Comparison of ENCODE assay signal across 18 cellular contexts in genomic region chr6:131960371-131961133, GRCh38. TPM values are rescaled to one million over a fixed set of nuclear protein-coding genes. Genes with fewer than 3 reads are reported as not detected.
A peak's percentile ranks its signal among the peaks of the same experiment; 100 is the strongest.
DNase-seq lines count a peak whose midpoint lies in the region; ATAC-seq, FAIRE-seq and TF ChIP-seq lines count a peak whose summit lies in the region.
"Had no signal": no experiment of that assay in that cellular context is flagged by ENCODE, and none has a peak within 500 bp of the region (broad histone marks: within the 10 kb centered on the region; RNA-seq: fewer than 3 reads in every experiment).

No MANE protein-coding gene starts in this region.

- H3K27me3 ChIP-seq in mammary epithelial cell (ENCODE audit: insufficient read depth, low read length) (no peaks in the 10 kb centered on the region), HepG2 (ENCODE audit: control insufficient read depth in 1 of 2, insufficient read depth in 2 of 2, low read length in 2 of 2) (no peaks in the 10 kb centered on the region)

- TF ChIP-seq CTCF in AG09309 (IDR thresholded peaks at IDR 0.05; ENCODE audit: control insufficient read depth, insufficient read depth, low read depth, low read length, missing control alignments): peak; percentile 17
- TF ChIP-seq CTCF in HFF-Myc (IDR thresholded peaks at IDR 0.05; ENCODE audit: low read depth, low read length, missing control alignments): peak; percentile 15
- peak; percentile 2 to 32 for TF ChIP-seq CTCF in mammary epithelial cell (conservative IDR thresholded peaks at IDR 0.05 in 1 of 2, IDR thresholded peaks at IDR 0.05 in 1 of 2; ENCODE audit: extremely low read depth in 1 of 2, insufficient read depth in 1 of 2, low read depth in 1 of 2, low read length in 2 of 2)
- peak; percentile 40 for TF ChIP-seq CTCF in HepG2 (CRISPR knock-in tag; IDR thresholded peaks at IDR 0.05)

- H3K9ac ChIP-seq in mammary epithelial cell (ENCODE audit: insufficient read depth, low read length) (no peak overlapping the region), HepG2 (ENCODE audit: insufficient read depth, low read depth, low read length) (no peak overlapping the region)

- POLR2A ChIA-PET in HepG2 (lab: Yijun Ruan, JAX): interaction anchor here (1.2 to 3.9 kb wide), 4 partner anchors 12 to 37 kb away, joined by 5 to 103 read pairs (median 33); partner anchors contain the start of gene CCN2

- H3K9me3 ChIP-seq in mammary epithelial cell (replicated peaks; ENCODE audit: insufficient read depth, low read length): no peaks in the 10 kb centered on the region
- H3K9me3 ChIP-seq in HepG2 (ENCODE audit: low read length): no peaks in the 10 kb centered on the region
- H3K9me3 ChIP-seq: neutrophil had no signal

- CTCF ChIA-PET in mammary epithelial cell (lab: Charles Lee; ENCODE audit: low non-redundant PET): interaction anchor here (0.5 kb wide), 1 partner anchor 333 kb away, joined by 4 read pairs; the partner anchor contains the start of gene MED23
- CTCF ChIA-PET in HepG2 (lab: Yijun Ruan, JAX; ENCODE audit: low intra/inter-chr PET ratio, low total read pairs): interaction anchor here (1.2 kb wide), 1 partner anchor 201 kb away, joined by 3 read pairs; no protein-coding TSS in a partner anchor

- intact Hi-C loops in mammary epithelial cell (cut with micrococcal nuclease) (loop anchor here (1.0 kb wide), 1 partner anchor 201 kb away; no protein-coding TSS in a partner anchor), HepG2 (cut with micrococcal nuclease; ENCODE audit: unreplicated experiment) (no loop called here)

- H3K4me3 ChIP-seq in AG09309 (ENCODE audit: control insufficient read depth, low read depth, low read length) (no peak overlapping the region), HFF-Myc (replicated peaks; ENCODE audit: low read depth, low read length) (no peak overlapping the region), mammary epithelial cell (replicated peaks in 1 of 3; ENCODE audit: insufficient read depth in 1 of 3, low read depth in 2 of 3, low read length in 3 of 3) (no peak overlapping the region), HepG2 (replicated peaks in 1 of 3; ENCODE audit: insufficient read depth in 1 of 3, low read depth in 2 of 3, low read length in 3 of 3) (no peak overlapping the region)
- H3K4me3 ChIP-seq: GM23338 had no signal

- in situ Hi-C loops in mammary epithelial cell (cut with MboI; ENCODE audit: low sequenced_read_pairs in 2 of 2) (loop anchor here in 1 of 2 donors (10.0 kb wide), 1 partner anchor 204 kb away; no protein-coding TSS in a partner anchor), HepG2 (cut with HindIII; ENCODE audit: extremely low pct_ligation_motif_present, low pct_unique_long_range_greater_than_20kb) (no loop called here)

- TF ChIP-seq EP300 in HepG2 (IDR thresholded peaks at IDR 0.05; ENCODE audit: low read depth in 2 of 2, low read length in 2 of 2): no peak
- no peak for TF ChIP-seq EP300 in HepG2 (CRISPR knock-in tag; IDR thresholded peaks at IDR 0.05; ENCODE audit: borderline replicate concordance)

- no peaks in the 10 kb centered on the region for H3K79me2 ChIP-seq in mammary epithelial cell (ENCODE audit: insufficient read depth, low read length)
- no peaks in the 10 kb centered on the region for H3K79me2 ChIP-seq in HepG2 (ENCODE audit: insufficient read depth, low read length)

- 72% methylated on average over 6 of the region's 6 CpGs for WGBS in mammary epithelial cell (ENCODE audit: low coverage, missing lambda C conversion rate)
- WGBS in HepG2 (ENCODE audit: low lambda C conversion rate): 66% methylated on average over 6 of the region's 6 CpGs

- no peaks in the 10 kb centered on the region for H3K36me3 ChIP-seq in mammary epithelial cell (ENCODE audit: insufficient read depth, low read length)
- H3K36me3 ChIP-seq in HepG2 (replicated peaks in 1 of 2; ENCODE audit: control insufficient read depth in 1 of 2, insufficient read depth in 2 of 2, low read length in 2 of 2): no peaks in the 10 kb centered on the region
- H3K36me3 ChIP-seq: neutrophil had no signal

- no peak for TF ChIP-seq RAD21 in HepG2 (CRISPR knock-in tag; IDR thresholded peaks at IDR 0.05)

- BruUV-seq in mammary epithelial cell (replicated peaks; lab: Mats Ljungman, UMichigan) (no TSS peak), HepG2 (replicated peaks; lab: Mats Ljungman, UMichigan) (no TSS peak)

- ATAC-seq in HepG2 (no peak), HG02588 (IDR thresholded peaks at IDR 0.05; ENCODE audit: unreplicated experiment) (no peak), GM21737 (IDR thresholded peaks at IDR 0.05; ENCODE audit: unreplicated experiment) (no peak), HG02870 (IDR thresholded peaks at IDR 0.05; ENCODE audit: unreplicated experiment) (no peak)
- ATAC-seq: GM23338, left colon had no signal

- TF ChIP-seq POLR2A in HepG2 (IDR thresholded peaks at IDR 0.05; ENCODE audit: insufficient read depth in 1 of 2, low read depth in 2 of 2, low read length in 2 of 2): no peak

- no peak for FAIRE-seq in HepG2 (lab: Jason Lieb, UNC)
- FAIRE-seq: bronchial epithelial cell had no signal

- peaks cover 5% of the 10 kb centered on the region for H3K4me1 ChIP-seq in mammary epithelial cell (ENCODE audit: insufficient read depth, low read length)
- peaks cover 76% of the 10 kb centered on the region for H3K4me1 ChIP-seq in HepG2 (ENCODE audit: insufficient read depth, low read length)

- H3K27ac ChIP-seq in mammary epithelial cell (ENCODE audit: insufficient read depth, low read depth, low read length) (no peak overlapping the region), HepG2 (ENCODE audit: extremely low read length, insufficient read depth, low read length) (peak overlapping the region; percentile 83)
- H3K27ac ChIP-seq: neutrophil had no signal

- H3K4me2 ChIP-seq in mammary epithelial cell (ENCODE audit: insufficient read depth, low read depth, low read length): no peak overlapping the region
- no peak overlapping the region for H3K4me2 ChIP-seq in HepG2 (ENCODE audit: low read depth, low read length)
- H3K4me2 ChIP-seq: GM23338 had no signal

- DNase-seq in AG09309 (ENCODE audit: low read depth): no peak
- no peak for DNase-seq in HFF-Myc (ENCODE audit: extremely low read depth, low read depth)
- no peak for DNase-seq in mammary epithelial cell
- no peak for DNase-seq in HepG2 (ENCODE audit: low spot score)
- no peak for DNase-seq in midbrain (lab: John Stamatoyannopoulos, UW)
- DNase-seq: activated CD4-positive, alpha-beta T cell treated with anti-CD3 and anti-CD28 coated beads, Interleukin-2, amount 50 U/mL, for 4 hours; activated gamma-delta T cell; CD4-positive, CD25-positive, alpha-beta regulatory T cell; left colon; NCI-H2029 treated with DMSO at 0.1 percent for 48 hours; stimulated activated CD4-positive, alpha-beta T cell treated with anti-CD3 and anti-CD28 coated beads, Interleukin-1b, Interleukin-23, amount 100 ng/mL, for 48 hours; stimulated activated naive CD4-positive, alpha-beta T cell had no signal

- H4K20me1 ChIP-seq in mammary epithelial cell (ENCODE audit: insufficient read depth, low read length): no peaks in the 10 kb centered on the region
- no peaks in the 10 kb centered on the region for H4K20me1 ChIP-seq in HepG2 (ENCODE audit: insufficient read depth, low read length)

- dilution Hi-C loops in mammary epithelial cell (cut with HindIII; ENCODE audit: low sequenced_read_pairs): no loop called here

- H2AFZ ChIP-seq in mammary epithelial cell (ENCODE audit: low read depth, low read length): no peak overlapping the region
- peak overlapping the region; percentile 18 for H2AFZ ChIP-seq in HepG2 (ENCODE audit: low read length)
- H2AFZ ChIP-seq: GM23338 had no signal

TF ChIP-seq in HepG2, 621 proteins besides CTCF, POLR2A, EP300 and RAD21 (continues in another document):
- TF ChIP-seq REL (CRISPR knock-in tag; conservative IDR thresholded peaks at IDR 0.05) (no peak), ZNF24 (IDR thresholded peaks at IDR 0.05) (no peak), RBM22 (optimal IDR thresholded peaks at IDR 0.05; ENCODE audit: low read length) (no peak), REPIN1 (CRISPR knock-in tag; IDR thresholded peaks at IDR 0.05; ENCODE audit: borderline replicate concordance, low read depth) (no peak), SP4 (CRISPR knock-in tag; IDR thresholded peaks at IDR 0.05) (no peak), ZNF766 (CRISPR knock-in tag; IDR thresholded peaks at IDR 0.05; ENCODE audit: borderline replicate concordance) (no peak), NR1H2 (CRISPR knock-in tag; IDR thresholded peaks at IDR 0.05; ENCODE audit: borderline replicate concordance, low read depth) (no peak), ZNF282 (IDR thresholded peaks at IDR 0.05; ENCODE audit: partially characterized antibody) (no peak), ZMYM3 (CRISPR knock-in tag; IDR thresholded peaks at IDR 0.05) (no peak), PLRG1 (conservative IDR thresholded peaks at IDR 0.05) (no peak)

RNA-seq across cellular contexts. Expression of gene CCN2, which starts 9.4 kb away (rescaled TPM):
- 100 to 1,000 TPM; 114 to 225 TPM for total RNA-seq in mammary epithelial cell
- 29.5 TPM for polyA plus RNA-seq in mammary epithelial cell
- 29.8 TPM for polyA minus RNA-seq in mammary epithelial cell
- total RNA-seq in HepG2 (2016; rRNA removed; fragmentation: Illumina TruSeq; extraction: Trizol): 29.6 and 34.7 TPM in 2 replicates
- total RNA-seq in HepG2 (2016; cell fraction: cytosol; rRNA removed; fragmentation: Illumina TruSeq; extraction: Trizol; ENCODE audit: low read depth): 7.2 and 7.8 TPM in 2 replicates
- 27.0 and 36.5 TPM in 2 replicates for total RNA-seq in HepG2 (2016; cell fraction: insoluble cytoplasmic fraction; rRNA removed; fragmentation: Illumina TruSeq; extraction: Trizol)
- 29.3 and 34.9 TPM in 2 replicates for total RNA-seq in HepG2 (2016; cell fraction: membrane; rRNA removed; fragmentation: Illumina TruSeq; extraction: Trizol)
- 91.2 and 104 TPM in 2 replicates for total RNA-seq in HepG2 (2016; cell fraction: nucleus; rRNA removed; fragmentation: Illumina TruSeq; extraction: Trizol)
- 316 and 375 TPM in 2 replicates for polyA plus RNA-seq in HepG2 (2011; rRNA removed)
- 191 and 283 TPM in 2 replicates for polyA plus RNA-seq in HepG2 (2011; cell fraction: cytosol; rRNA removed)
- 458 and 601 TPM in 2 replicates for polyA plus RNA-seq in HepG2 (2011; cell fraction: nucleus; rRNA removed)
- 765 and 789 TPM in 2 replicates for polyA plus RNA-seq in HepG2 (2012)
- polyA plus RNA-seq in HepG2 (2016; cell fraction: cytosol; fragmentation: Illumina TruSeq; extraction: Trizol; ENCODE audit: low read depth): 7.8 and 8.0 TPM in 2 replicates
- polyA plus RNA-seq in HepG2 (2016; cell fraction: insoluble cytoplasmic fraction; fragmentation: Illumina TruSeq; extraction: Trizol; ENCODE audit: low read depth): 36.0 and 46.4 TPM in 2 replicates
- 18.5 and 20.3 TPM in 2 replicates for polyA plus RNA-seq in HepG2 (2016; cell fraction: membrane; fragmentation: Illumina TruSeq; extraction: Trizol; ENCODE audit: low read depth)
- polyA plus RNA-seq in HepG2 (2016; cell fraction: nucleus; fragmentation: Illumina TruSeq; extraction: Trizol; ENCODE audit: insufficient read depth, low read depth): 252 and 258 TPM in 2 replicates
- 0.21 and 276 TPM in 2 replicates for polyA minus RNA-seq in HepG2 (2011; rRNA and poly(A)+ RNA removed; ENCODE audit: low replicate concordance)
- polyA minus RNA-seq in HepG2 (2011; cell fraction: cytosol; rRNA and poly(A)+ RNA removed): 404 and 475 TPM in 2 replicates
- polyA minus RNA-seq in HepG2 (2011; cell fraction: nucleus; rRNA and poly(A)+ RNA removed): 171 and 228 TPM in 2 replicates
- total RNA-seq: CD4-positive, CD25-positive, alpha-beta regulatory T cell had no signal
- polyA plus RNA-seq: CD4-positive, CD25-positive, alpha-beta regulatory T cell had no signal
